In genomic region chr13:112065867-112066623, GRCh38 we compare ENCODE assay signal across 9 cellular contexts. TPM values are rescaled to one million over a fixed set of nuclear protein-coding genes. Genes with fewer than 3 reads are reported as not detected.
A peak's percentile ranks its signal among the peaks of the same experiment; 100 is the strongest.
DNase-seq lines count a peak whose midpoint lies in the region; ATAC-seq, FAIRE-seq and TF ChIP-seq lines count a peak whose summit lies in the region.
"Had no signal": no experiment of that assay in that cellular context is flagged by ENCODE, and none has a peak within 500 bp of the region (broad histone marks: within the 10 kb centered on the region; RNA-seq: fewer than 3 reads in every experiment).

No MANE protein-coding gene starts in this region.

- no peak overlapping the region for H2AFZ ChIP-seq in endothelial cell of umbilical vein (ENCODE audit: low read depth, low read length)
- H2AFZ ChIP-seq: PC-9 had no signal

- H4K20me1 ChIP-seq in endothelial cell of umbilical vein (replicated peaks; ENCODE audit: control insufficient read depth, extremely low read depth, insufficient read depth, low read length) = peaks cover 3% of the 10 kb centered on the region

- dilution Hi-C loops in endothelial cell of umbilical vein (cut with MboI; ENCODE audit: extremely low pct_ligation_motif_present, low sequenced_read_pairs) = no loop called here

- TF ChIP-seq CTCF in endothelial cell of umbilical vein (IDR thresholded peaks at IDR 0.05; ENCODE audit: extremely low read depth in 1 of 2, insufficient read depth in 1 of 2, low read depth in 1 of 2, low read length in 2 of 2) (peak in 1 of 2 donors; percentile 11), progenitor cell of endocrine pancreas (IDR thresholded peaks at IDR 0.05; ENCODE audit: unreplicated experiment) (peak; percentile 39)

- 2% methylated on average over 48 of the region's 48 CpGs for WGBS in HUES64

- peaks cover 7% of the 10 kb centered on the region; the same call in 1 of the 2 replicates for H3K4me1 ChIP-seq in HUES64 (ENCODE audit: insufficient read depth, low read length)
- no peaks in the 10 kb centered on the region for H3K4me1 ChIP-seq in endothelial cell of umbilical vein (ENCODE audit: control insufficient read depth, extremely low read depth, insufficient read depth, low read length)

- peaks cover 1% of the 10 kb centered on the region for H3K4me1 Mint-ChIP-seq in progenitor cell of endocrine pancreas (ENCODE audit: low read depth)

- no peak for TF ChIP-seq POLR2A in endothelial cell of umbilical vein (IDR thresholded peaks at IDR 0.05; ENCODE audit: low read depth, low read length)

- no peak for FAIRE-seq in endothelial cell of umbilical vein (lab: Jason Lieb, UNC)
- FAIRE-seq: islet of Langerhans had no signal

- CTCF ChIA-PET in endothelial cell of umbilical vein (lab: Charles Lee) = no interaction called here

- DNase-seq in Caki2 (ENCODE audit: low read depth) (peak; percentile 65), endothelial cell of umbilical vein (ENCODE audit: low read depth, low spot score) (no peak), progenitor cell of endocrine pancreas (ENCODE audit: low spot score, unreplicated experiment) (no peak), SHP77 (lab: John Stamatoyannopoulos, UW) (no peak), HPDE6-E6E7 (ENCODE audit: extremely low spot score) (no peak)
- DNase-seq: PC-9 had no signal

- H3K36me3 ChIP-seq in HUES64 (ENCODE audit: insufficient read depth, low read length) (no peaks in the 10 kb centered on the region), endothelial cell of umbilical vein (ENCODE audit: control insufficient read depth in 2 of 2, extremely low read depth in 1 of 2, insufficient read depth in 2 of 2, low read length in 2 of 2) (no peaks in the 10 kb centered on the region)

- H3K9ac ChIP-seq in HUES64 (ENCODE audit: low read depth, low read length) = no peak overlapping the region
- H3K9ac ChIP-seq in endothelial cell of umbilical vein (replicated peaks; ENCODE audit: extremely low read depth, insufficient read depth, low read length) = no peak overlapping the region

- H3K27me3 ChIP-seq in HUES64 (ENCODE audit: insufficient read depth, low read length) (peaks cover 97% of the 10 kb centered on the region), endothelial cell of umbilical vein (ENCODE audit: control insufficient read depth in 2 of 2, insufficient read depth in 2 of 2, low read length in 2 of 2) (peaks cover 73 to 84% of the 10 kb centered on the region in 2 experiments)

- in situ Hi-C loops in Caki2 (cut with HindIII; ENCODE audit: low pct_unique_long_range_greater_than_20kb, low sequenced_read_pairs) = no loop called here

- no peaks in the 10 kb centered on the region for H3K36me3 Mint-ChIP-seq in progenitor cell of endocrine pancreas (ENCODE audit: insufficient read depth)

- H3K4me3 Mint-ChIP-seq in progenitor cell of endocrine pancreas (ENCODE audit: low read depth) = peak overlapping the region; percentile 62

- H3K79me2 ChIP-seq in endothelial cell of umbilical vein (ENCODE audit: control insufficient read depth, insufficient read depth, low read length) = no peaks in the 10 kb centered on the region

- H3K27ac ChIP-seq in HUES64 (ENCODE audit: low read depth, low read length) (no peak overlapping the region), endothelial cell of umbilical vein (ENCODE audit: insufficient read depth, low read depth, low read length) (no peak overlapping the region)
- H3K27ac ChIP-seq: PC-9 had no signal

- no peak overlapping the region for H3K4me2 ChIP-seq in endothelial cell of umbilical vein (ENCODE audit: insufficient read depth, low read length)
- H3K4me2 ChIP-seq: PC-9 had no signal

- peak overlapping the region; percentile 66 for H3K27ac Mint-ChIP-seq in progenitor cell of endocrine pancreas

- BruUV-seq in endothelial cell of umbilical vein (replicated peaks; lab: Mats Ljungman, UMichigan) = no TSS peak

- no peak for ATAC-seq in HG03095 (IDR thresholded peaks at IDR 0.05; ENCODE audit: unreplicated experiment)

- no peaks in the 10 kb centered on the region for H3K9me3 Mint-ChIP-seq in progenitor cell of endocrine pancreas (ENCODE audit: low read depth)

- peak overlapping the region; percentile 47 for H3K4me3 ChIP-seq in HUES64 (ENCODE audit: low read length)
- no peak overlapping the region for H3K4me3 ChIP-seq in endothelial cell of umbilical vein (replicated peaks in 1 of 3; ENCODE audit: insufficient read depth in 1 of 3, low read depth in 1 of 3, low read length in 3 of 3)
- H3K4me3 ChIP-seq: PC-9 had no signal

- peaks cover 76% of the 10 kb centered on the region for H3K27me3 Mint-ChIP-seq in progenitor cell of endocrine pancreas

- POLR2A ChIA-PET in endothelial cell of umbilical vein (lab: Charles Lee) = no interaction called here

- intact Hi-C loops in endothelial cell of umbilical vein (cut with micrococcal nuclease) = loop anchor here (1.0 kb wide), 1 partner anchor 538 kb away; no protein-coding TSS in a partner anchor

- H3K9me3 ChIP-seq in HUES64 (ENCODE audit: insufficient read depth, low read depth, low read length) (no peaks in the 10 kb centered on the region), endothelial cell of umbilical vein (replicated peaks; ENCODE audit: control insufficient read depth, insufficient read depth, low read length) (no peaks in the 10 kb centered on the region)

- no peaks in the 10 kb centered on the region for H3K9me1 ChIP-seq in endothelial cell of umbilical vein (replicated peaks; ENCODE audit: control insufficient read depth, extremely low read depth, insufficient read depth, low read length)

TF ChIP-seq in endothelial cell of umbilical vein, 7 proteins besides CTCF, POLR2A, EP300 and RAD21:
- TF ChIP-seq FOS (IDR thresholded peaks at IDR 0.05; ENCODE audit: borderline replicate concordance, insufficient read depth, low read length) = no peak
- TF ChIP-seq POLR2AphosphoS5 (IDR thresholded peaks at IDR 0.05; ENCODE audit: insufficient read depth, low read depth, low read length) = no peak
- no peak for TF ChIP-seq GATA2 (IDR thresholded peaks at IDR 0.05; ENCODE audit: insufficient read depth, insufficient read length, low read depth, low read length)
- TF ChIP-seq EZH2 (IDR thresholded peaks at IDR 0.05; ENCODE audit: borderline replicate concordance, low read depth, low read length, severe bottlenecking) = peak; percentile 84

RNA-seq across cellular contexts. Expression of gene SOX1, which starts 0.9 kb away (rescaled TPM):
- total RNA-seq in Caki2 (2014; rRNA removed; shearing (Covaris generic); ENCODE audit: low replicate concordance) = 1.7 and 3.4 TPM in 2 replicates
- polyA plus RNA-seq in HUES64 (2013, experiment 1 of 2) = 6.5 TPM
- 11.5 TPM for polyA plus RNA-seq in HUES64 (2013, experiment 2 of 2)
- total RNA-seq in endothelial cell of umbilical vein (not detected in 2 replicates), progenitor cell of endocrine pancreas (0.51 and 0.57 TPM in 2 replicates)
- polyA plus RNA-seq in endothelial cell of umbilical vein = not detected in 2 replicates
- polyA plus RNA-seq in endothelial cell of umbilical vein (2011; cell fraction: cytosol; rRNA removed) = not detected in 2 replicates
- polyA plus RNA-seq in endothelial cell of umbilical vein (2011; cell fraction: nucleus; rRNA removed) = not detected in 2 replicates
- not detected in 2 replicates for polyA plus RNA-seq in endothelial cell of umbilical vein (2012)
- polyA minus RNA-seq in endothelial cell of umbilical vein = not detected in 2 replicates
- polyA minus RNA-seq in endothelial cell of umbilical vein (2011; cell fraction: cytosol; rRNA and poly(A)+ RNA removed) = not detected
- polyA minus RNA-seq in endothelial cell of umbilical vein (2011; cell fraction: nucleus; rRNA and poly(A)+ RNA removed) = not detected in 2 replicates
- total RNA-seq: PC-9 had no signal
